ENCODE assay signal across 8 cellular contexts in the genomic region with DNA sequence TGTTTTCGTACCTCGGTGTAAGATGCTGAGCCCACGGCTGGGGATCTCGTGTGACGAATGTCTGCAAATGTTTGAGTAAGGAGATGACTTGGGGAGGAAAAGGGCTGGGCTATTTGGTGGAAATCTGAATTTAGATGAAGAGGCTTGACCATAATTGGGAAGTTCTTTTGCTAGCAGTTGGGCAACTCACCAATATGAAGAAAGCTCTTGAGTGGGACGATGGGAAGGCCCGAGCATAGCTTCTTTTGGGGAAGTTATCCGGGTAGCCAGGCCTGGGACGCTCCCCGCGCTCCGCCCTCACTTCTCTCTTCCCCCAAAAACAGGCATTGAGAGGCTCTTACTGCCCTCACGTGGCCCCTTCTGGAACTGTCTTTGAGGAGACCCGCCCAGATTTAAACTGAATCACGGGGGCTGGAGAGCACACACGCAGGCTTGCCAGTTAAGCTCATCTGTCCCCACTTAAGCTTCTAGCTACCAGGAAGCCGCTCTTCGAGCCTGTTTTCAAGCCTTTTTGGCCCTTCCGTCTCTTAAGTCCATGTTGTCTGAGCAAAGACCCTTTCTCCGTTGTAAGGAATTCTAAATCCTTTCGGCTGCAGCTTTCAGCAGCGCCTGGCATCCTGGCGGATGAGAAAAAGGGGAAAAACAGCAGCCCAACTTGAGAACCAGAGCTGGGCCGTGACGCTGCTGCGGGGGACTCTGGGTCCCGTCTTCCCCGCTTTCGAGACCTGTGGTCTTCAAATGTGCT.
A peak's percentile ranks its signal among the peaks of the same experiment; 100 is the strongest.
DNase-seq lines count a peak whose midpoint lies in the region; ATAC-seq and TF ChIP-seq lines count a peak whose summit lies in the region.

No MANE protein-coding gene starts in this region.

- TF ChIP-seq CTCF in AG10803 (conservative IDR thresholded peaks at IDR 0.05; ENCODE audit: low read length) (peak; percentile 93), activated B cell treated with CpG ODN at 0.5 μM for 24 hours (IDR thresholded peaks at IDR 0.05) (no peak)

- peak overlapping the region; percentile 53 for H3K4me3 ChIP-seq in AG10803 (ENCODE audit: low read length)

- peaks cover under 1% of the 10 kb centered on the region for H3K9me3 Mint-ChIP-seq in activated B cell treated with CpG ODN at 0.5 μM for 24 hours
- no peaks in the 10 kb centered on the region for H3K9me3 Mint-ChIP-seq in central memory CD8-positive, alpha-beta T cell

- peak overlapping the region; percentile 78 for H3K4me3 Mint-ChIP-seq in activated B cell treated with CpG ODN at 0.5 μM for 24 hours
- H3K4me3 Mint-ChIP-seq in central memory CD8-positive, alpha-beta T cell: peak overlapping the region; percentile 48

- POLR2A ChIA-PET in activated B cell treated with CpG ODN at 0.5 μM for 24 hours (lab: Charles Lee): interaction anchor here (0.6 to 3.1 kb wide), 25 partner anchors 12 to 467 kb away, joined by 3 to 53 read pairs (median 5); a partner anchor contains a TSS

- peak overlapping the region; percentile 96 for H3K27ac Mint-ChIP-seq in activated B cell treated with CpG ODN at 0.5 μM for 24 hours
- peak overlapping the region; percentile 84 for H3K27ac Mint-ChIP-seq in central memory CD8-positive, alpha-beta T cell (ENCODE audit: low read depth)

- ATAC-seq in GM18873 (IDR thresholded peaks at IDR 0.05; ENCODE audit: low FRiP score, unreplicated experiment) (peak; percentile 93), HG03135 (IDR thresholded peaks at IDR 0.05; ENCODE audit: unreplicated experiment) (peak; percentile 94), activated B cell treated with CpG ODN at 0.5 μM for 24 hours (ENCODE audit: low read depth) (peak; percentile 98)
- peak; percentile 95 for ATAC-seq in central memory CD8-positive, alpha-beta T cell (replicated peaks; ENCODE audit: extremely low read depth, poor library complexity, severe bottlenecking)

- peak; percentile 96 for DNase-seq in AG10803 (ENCODE audit: low read depth)
- DNase-seq in NCI-H2227 treated with DMSO at 0.1 percent for 48 hours (lab: John Stamatoyannopoulos, UW): peak; percentile 92
- peak; percentile 80 for DNase-seq in activated B cell treated with CpG ODN at 0.5 μM for 24 hours
- DNase-seq in central memory CD8-positive, alpha-beta T cell (ENCODE audit: low spot score in 2 of 2): peak; percentile 85 to 87
- DNase-seq in islet precursor cell: peak; percentile 96
- peak; percentile 83 for DNase-seq in stimulated activated CD4-positive, alpha-beta T cell treated with anti-CD3 and anti-CD28 coated beads, Interleukin-12 subunit alpha, Interleukin-12 subunit beta, amount 100 ng/mL, for 4 hours

- H3K4me1 Mint-ChIP-seq in activated B cell treated with CpG ODN at 0.5 μM for 24 hours: peaks cover 19% of the 10 kb centered on the region
- peaks cover 16% of the 10 kb centered on the region for H3K4me1 Mint-ChIP-seq in central memory CD8-positive, alpha-beta T cell

- H3K27me3 Mint-ChIP-seq in activated B cell treated with CpG ODN at 0.5 μM for 24 hours: no peaks in the 10 kb centered on the region
- no peaks in the 10 kb centered on the region for H3K27me3 Mint-ChIP-seq in central memory CD8-positive, alpha-beta T cell

- no peaks in the 10 kb centered on the region for H3K36me3 Mint-ChIP-seq in activated B cell treated with CpG ODN at 0.5 μM for 24 hours (ENCODE audit: low read depth)
- peaks cover 2% of the 10 kb centered on the region for H3K36me3 Mint-ChIP-seq in central memory CD8-positive, alpha-beta T cell (ENCODE audit: insufficient read depth)

- intact Hi-C loops in activated B cell treated with CpG ODN at 0.5 μM for 24 hours (cut with micrococcal nuclease): loop anchor here (1.0 to 5.0 kb wide), 11 partner anchors 17 to 469 kb away; a partner anchor contains a TSS

- CTCF ChIA-PET in activated B cell treated with CpG ODN at 0.5 μM for 24 hours (lab: Charles Lee): interaction anchor here (0.5 to 3.4 kb wide), 64 partner anchors 9 to 740 kb away, joined by 3 to 62 read pairs (median 5); a partner anchor contains a TSS

Comparison
In these comparisons a context has a peak if more than half of its experiments do, and no peak if none do; other contexts are left out.
1. Peak in every context shown above with its lines: DNase-seq, ATAC-seq and H3K4me3 ChIP-seq.